In the genomic region with DNA sequence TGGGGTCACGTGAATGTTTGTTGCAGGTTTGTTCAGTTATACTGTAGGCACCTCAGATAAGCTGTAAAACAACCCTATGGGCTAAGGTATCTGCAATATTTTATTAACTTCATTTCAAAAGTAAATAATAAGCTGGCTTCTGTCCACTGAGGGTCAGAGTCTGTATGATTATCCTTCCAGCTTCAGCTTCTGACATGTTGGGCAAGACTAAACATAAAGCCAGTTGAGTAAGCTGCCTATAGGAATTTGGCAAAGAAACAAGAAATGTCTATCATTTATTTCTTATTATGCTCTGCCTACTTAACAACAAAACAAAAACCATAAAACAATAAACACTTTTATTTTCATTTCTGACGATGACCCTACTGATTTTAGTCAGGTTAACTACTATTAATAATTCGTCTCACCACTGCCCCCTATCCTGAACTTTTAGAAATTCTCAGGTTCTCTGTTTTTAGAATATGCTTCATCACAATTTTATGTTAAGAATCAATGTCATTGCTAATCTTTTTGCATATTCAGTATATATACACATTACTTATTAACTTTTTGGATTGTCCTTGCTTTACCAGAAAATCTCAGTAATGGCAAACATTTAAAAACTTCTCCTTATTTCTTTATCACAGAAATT, we compare ENCODE assay signal across 15 cellular contexts.
DNase-seq lines count a peak whose midpoint lies in the region; ATAC-seq and TF ChIP-seq lines count a peak whose summit lies in the region.
"Had no signal": no experiment of that assay in that cellular context is flagged by ENCODE, and none has a peak within 500 bp of the region (broad histone marks: within the 10 kb centered on the region; RNA-seq: fewer than 3 reads in every experiment).

No MANE protein-coding gene starts in this region.

- no peak overlapping the region for H3K4me3 ChIP-seq in BJ (ENCODE audit: low read depth, low read length)
- no peak overlapping the region for H3K4me3 ChIP-seq in GM23338
- H3K4me3 ChIP-seq in psoas muscle = no peak overlapping the region
- H3K4me3 ChIP-seq: GM23248 had no signal

- POLR2A ChIA-PET in BJ (lab: Charles Lee) = no interaction called here

- H3K9me3 ChIP-seq in psoas muscle = no peaks in the 10 kb centered on the region

- H3K36me3 ChIP-seq in BJ (ENCODE audit: control insufficient read depth, insufficient read depth, low read length) (no peaks in the 10 kb centered on the region), GM23338 (ENCODE audit: insufficient read depth) (no peaks in the 10 kb centered on the region), psoas muscle (ENCODE audit: insufficient read depth in 1 of 2, low read depth in 1 of 2) (no peaks in the 10 kb centered on the region)

- H3K79me2 ChIP-seq in GM23338 (replicated peaks; ENCODE audit: insufficient read depth) = no peaks in the 10 kb centered on the region

- H3K4me1 ChIP-seq in GM23338 (ENCODE audit: insufficient read depth) (no peaks in the 10 kb centered on the region), psoas muscle (no peaks in the 10 kb centered on the region)

- H3K4me2 ChIP-seq in GM23338 = no peak overlapping the region

- no peak overlapping the region for H2AFZ ChIP-seq in GM23338
- H2AFZ ChIP-seq: GM23248 had no signal

- H3K36me3 Mint-ChIP-seq in GM23338 (ENCODE audit: low read depth) = no peaks in the 10 kb centered on the region
- no peaks in the 10 kb centered on the region for H3K36me3 Mint-ChIP-seq in glutamatergic neuron (ENCODE audit: unreplicated experiment)
- H3K36me3 Mint-ChIP-seq: CD14-positive monocyte had no signal

- no peaks in the 10 kb centered on the region for H4K20me1 ChIP-seq in GM23338 (replicated peaks; ENCODE audit: insufficient read depth)

- no peak overlapping the region for H3K4me3 Mint-ChIP-seq in GM23338
- no peak overlapping the region for H3K4me3 Mint-ChIP-seq in glutamatergic neuron (ENCODE audit: unreplicated experiment)
- H3K4me3 Mint-ChIP-seq: CD14-positive monocyte had no signal

- CTCF ChIA-PET in BJ (lab: Yijun Ruan, JAX) = interaction anchor here (1.0 to 1.7 kb wide), 3 partner anchors 12 to 153 kb away, joined by 3 to 8 read pairs (median 3); no protein-coding TSS in a partner anchor

- no peaks in the 10 kb centered on the region for H3F3A ChIP-seq in GM23338 (replicated peaks; ENCODE audit: low read depth)

- intact Hi-C loops in psoas muscle (cut with DNase I) = no loop called here

- ATAC-seq in GM23338 (no peak), HG02981 (IDR thresholded peaks at IDR 0.05; ENCODE audit: unreplicated experiment) (no peak), GM19328 (IDR thresholded peaks at IDR 0.05; ENCODE audit: unreplicated experiment) (no peak), psoas muscle (no peak)

- H3K27ac Mint-ChIP-seq in GM23338 = no peak overlapping the region
- H3K27ac Mint-ChIP-seq in glutamatergic neuron (ENCODE audit: unreplicated experiment) = no peak overlapping the region
- H3K27ac Mint-ChIP-seq: CD14-positive monocyte had no signal

- no peaks in the 10 kb centered on the region for H3K9me2 ChIP-seq in GM23338 (ENCODE audit: insufficient read depth)

- WGBS in psoas muscle, 3 donors = 77 to 83% (median 79%) methylated on average over 3 of the region's 3 CpGs

- no peak overlapping the region for H3K27ac ChIP-seq in GM23338 (ENCODE audit: low read depth)
- no peak overlapping the region for H3K27ac ChIP-seq in psoas muscle
- H3K27ac ChIP-seq: GM23248 had no signal

- H3K4me1 Mint-ChIP-seq in GM23338 (no peaks in the 10 kb centered on the region), glutamatergic neuron (ENCODE audit: low read depth, unreplicated experiment) (peaks cover 3% of the 10 kb centered on the region)
- H3K4me1 Mint-ChIP-seq: CD14-positive monocyte had no signal

- peaks cover 2% of the 10 kb centered on the region for H3K27me3 Mint-ChIP-seq in GM23338 (ENCODE audit: insufficient read depth, low read depth, poor library complexity)
- H3K27me3 Mint-ChIP-seq in glutamatergic neuron (ENCODE audit: unreplicated experiment) = no peaks in the 10 kb centered on the region

- DNase-seq in BJ (ENCODE audit: low read depth) (no peak), GM23338 (ENCODE audit: low spot score) (peak; percentile 51), SK-MEL-5 (ENCODE audit: low read depth, low spot score) (peak; percentile 22), glutamatergic neuron (no peak), NCI-H2171 (lab: John Stamatoyannopoulos, UW) (no peak), psoas muscle (no peak)
- DNase-seq: activated gamma-delta T cell treated with Interleukin-2 at 50 U/mL for 16 hours; cerebellar nuclear complex; GM23248; stimulated activated CD4-positive, alpha-beta T cell treated with anti-CD3 and anti-CD28 coated beads, Interleukin-4, amount 100 ng/mL, for 24 hours; stimulated activated naive CD4-positive, alpha-beta T cell treated with Interleukin-2 at 50 U/mL for 16 hours; T-helper 1 cell had no signal

- H3K27me3 ChIP-seq in BJ (ENCODE audit: control insufficient read depth, insufficient read depth, low read length) (no peaks in the 10 kb centered on the region), GM23338 (ENCODE audit: insufficient read depth) (no peaks in the 10 kb centered on the region), psoas muscle (ENCODE audit: insufficient read depth in 3 of 3, low read length in 2 of 3) (no peaks in the 10 kb centered on the region)

- in situ Hi-C loops in SK-MEL-5 (cut with HindIII; ENCODE audit: low pct_unique_long_range_greater_than_20kb, low sequenced_read_pairs) = no loop called here

- H3K9me3 Mint-ChIP-seq in GM23338 = no peaks in the 10 kb centered on the region
- H3K9me3 Mint-ChIP-seq in glutamatergic neuron (ENCODE audit: unreplicated experiment) = no peaks in the 10 kb centered on the region
- H3K9me3 Mint-ChIP-seq: CD14-positive monocyte had no signal

- TF ChIP-seq CTCF in BJ (IDR thresholded peaks at IDR 0.05; ENCODE audit: insufficient read depth, low read depth, low read length) (peak; percentile 17; the same call in 1 of the 2 replicates), GM23338 (conservative IDR thresholded peaks at IDR 0.05; ENCODE audit: low read depth in 2 of 2) (peak in 1 of 2 experiments; percentile 76; a peak in 3 of 4 replicates), glutamatergic neuron (IDR thresholded peaks at IDR 0.05; ENCODE audit: partially characterized antibody, unreplicated experiment) (peak; percentile 53), psoas muscle (IDR thresholded peaks at IDR 0.05) (no peak)

TF ChIP-seq in GM23338, 12 proteins besides CTCF, POLR2A, EP300 and RAD21:
- TF ChIP-seq EZH2phosphoT487 (IDR thresholded peaks at IDR 0.05; ENCODE audit: unreplicated experiment) = no peak
- no peak for TF ChIP-seq ZNF331 (CRISPR knock-in tag; IDR thresholded peaks at IDR 0.05; ENCODE audit: low read depth)
- no peak for TF ChIP-seq JUNB (IDR thresholded peaks at IDR 0.05; ENCODE audit: unreplicated experiment)
- TF ChIP-seq ZNF114 (CRISPR knock-in tag; IDR thresholded peaks at IDR 0.05) = no peak
- no peak for TF ChIP-seq NANOG (IDR thresholded peaks at IDR 0.05; ENCODE audit: borderline replicate concordance)

Comparison
In these comparisons a context has a peak if more than half of its experiments do, and no peak if none do; other contexts are left out.
1. DNase-seq: peak in GM23338 (single experiment) and SK-MEL-5 (single experiment); none in BJ (single experiment), glutamatergic neuron (single experiment), NCI-H2171 (single experiment) and psoas muscle (0 of 2).